27 cellular contexts compared by ENCODE assay signal in genomic region chr14:65344011-65344410, GRCh38.
A peak's percentile ranks its signal among the peaks of the same experiment; 100 is the strongest.
DNase-seq lines count a peak whose midpoint lies in the region; ATAC-seq, FAIRE-seq and TF ChIP-seq lines count a peak whose summit lies in the region.
"Had no signal": no experiment of that assay in that cellular context is flagged by ENCODE, and none has a peak within 500 bp of the region (broad histone marks: within the 10 kb centered on the region; RNA-seq: fewer than 3 reads in every experiment).

No MANE protein-coding gene starts in this region.

- no peak overlapping the region for H3K4me3 ChIP-seq in GM12878
- H3K4me3 ChIP-seq in spleen: no peak overlapping the region
- no peak overlapping the region for H3K4me3 ChIP-seq in WERI-Rb-1 (ENCODE audit: low read depth, low read length)
- no peak overlapping the region for H3K4me3 ChIP-seq in CD8-positive, alpha-beta memory T cell (ENCODE audit: low read length)
- H3K4me3 ChIP-seq: A549; BLaER1 treated with 17β-estradiol and CSF1 and Interleukin-3, amounts not matched to agents 10 nM and 100 nM; PC-9 had no signal

- intact Hi-C loops in GM12878 (cut with micrococcal nuclease; ENCODE audit: unreplicated experiment): no loop called here
- intact Hi-C loops in spleen (cut with DNase I; ENCODE audit: low total_unique reads): no loop called here

- RAD21 ChIA-PET in GM12878 (lab: Charles Lee; ENCODE audit: unreplicated experiment): interaction anchor here (0.9 to 1.5 kb wide), 5 partner anchors 11 to 72 kb away, joined by 3 to 4 read pairs (median 4); no protein-coding TSS in a partner anchor

- peaks cover 0 to 4% (median 0%) of the 10 kb centered on the region in 3 donors for H3K4me1 Mint-ChIP-seq in CD8-positive, alpha-beta memory T cell

- H3K9ac ChIP-seq in GM12878 (ENCODE audit: control insufficient read depth, insufficient read depth, low read length): no peak overlapping the region
- H3K9ac ChIP-seq: BLaER1 treated with 17β-estradiol and CSF1 and Interleukin-3, amounts not matched to agents 10 nM and 100 nM; KMS-11 had no signal

- H3K27ac Mint-ChIP-seq in CD8-positive, alpha-beta memory T cell: no peak overlapping the region
- H3K27ac Mint-ChIP-seq: CD4-positive, alpha-beta T cell had no signal

- SMC1A ChIA-PET in GM12878 (lab: Charles Lee; ENCODE audit: uncharacterized antibody, unreplicated experiment): interaction anchor here (0.7 to 4.7 kb wide), 10 partner anchors 10 to 57 kb away, joined by 3 to 26 read pairs (median 4); no protein-coding TSS in a partner anchor

- peak; percentile 23 for DNase-seq in ELF-1 (ENCODE audit: low read depth, low spot score)
- peak; percentile 52 for DNase-seq in M059J (ENCODE audit: low read depth)
- DNase-seq in GM12878 (ENCODE audit: low read depth, low spot score): no peak
- peak; percentile 89 for DNase-seq in kidney tubule cell (ENCODE audit: low spot score)
- DNase-seq in spleen: no peak
- DNase-seq in WERI-Rb-1: no peak
- DNase-seq in CD8-positive, alpha-beta memory T cell: no peak
- DNase-seq: AML-193; CD4-positive, alpha-beta T cell; COR-L47; EL; GF-D8; IMR-90; NCI-H1092 treated with DMSO at 0.1 percent for 48 hours; NCI-H1436; NCI-H187; NCI-H524 treated with DMSO at 0.1 percent for 48 hours; NCI-H774; NK-92 treated with Interleukin-12 subunit alpha and Interleukin-12 subunit beta, amount 100 ng/mL, for 24 hours; SHP77 treated with DMSO at 0.1 percent for 48 hours had no signal

- BruUV-seq in GM12878 (replicated peaks; lab: Mats Ljungman, UMichigan): no TSS peak

- no peak for TF ChIP-seq RAD21 in GM12878 (IDR thresholded peaks at IDR 0.05; ENCODE audit: insufficient read depth, low read depth, low read length)

- no peak overlapping the region for H3K4me2 ChIP-seq in GM12878 (ENCODE audit: control insufficient read depth, insufficient read depth)
- H3K4me2 ChIP-seq: A549; BLaER1 treated with 17β-estradiol and CSF1 and Interleukin-3, amounts not matched to agents 10 nM and 100 nM; KMS-11; PC-9 had no signal

- in situ Hi-C loops in GM12878 (cut with MboI): no loop called here

- CTCF ChIA-PET in GM12878 (lab: Yijun Ruan, JAX): interaction anchor here (0.6 to 2.2 kb wide), 5 partner anchors 9 to 110 kb away, joined by 3 to 9 read pairs (median 3); no protein-coding TSS in a partner anchor
- CTCF ChIA-PET in CD8-positive, alpha-beta memory T cell (lab: Charles Lee): interaction anchor here (0.6 kb wide), 2 partner anchors 19 to 657 kb away, joined by 3 read pairs; no protein-coding TSS in a partner anchor

- FAIRE-seq in GM12878 (lab: Jason Lieb, UNC): no peak
- FAIRE-seq: A549, GM12892, GM19239 had no signal

- POLR2A ChIA-PET in GM12878 (lab: Charles Lee): no interaction called here
- POLR2A ChIA-PET in CD8-positive, alpha-beta memory T cell (lab: Charles Lee): no interaction called here

- ATAC-seq in GM12878 (no peak), GM21528 (IDR thresholded peaks at IDR 0.05; ENCODE audit: low FRiP score, unreplicated experiment) (no peak)
- ATAC-seq: A549 had no signal

- H3K9me3 ChIP-seq in GM12878 (replicated peaks; ENCODE audit: control insufficient read depth, insufficient read depth, low read length) (no peaks in the 10 kb centered on the region), spleen (no peaks in the 10 kb centered on the region), WERI-Rb-1 (ENCODE audit: severe bottlenecking) (no peaks in the 10 kb centered on the region)
- no peaks in the 10 kb centered on the region for H3K9me3 ChIP-seq in CD8-positive, alpha-beta memory T cell (ENCODE audit: low read length)
- H3K9me3 ChIP-seq: A549; BLaER1 treated with 17β-estradiol and CSF1 and Interleukin-3, amounts not matched to agents 10 nM and 100 nM had no signal

- no peak overlapping the region for H2AFZ ChIP-seq in GM12878 (ENCODE audit: control insufficient read depth, low read depth, low read length)
- H2AFZ ChIP-seq: PC-9 had no signal

- no peak for TF ChIP-seq EP300 in GM12878 (IDR thresholded peaks at IDR 0.05; ENCODE audit: borderline replicate concordance in 1 of 2, control insufficient read depth in 1 of 2, low read depth in 2 of 2, low read length in 2 of 2)

- WGBS in GM12878 (ENCODE audit: insufficient coverage, insufficient replicate concordance, low lambda C conversion rate, missing lambda C conversion rate): 69% methylated on average over 5 of the region's 5 CpGs
- WGBS in spleen, 5 donors: 91 to 98% (median 93%) methylated on average over 5 of the region's 5 CpGs

- no peak overlapping the region for H3K4me3 Mint-ChIP-seq in CD8-positive, alpha-beta memory T cell
- H3K4me3 Mint-ChIP-seq: CD4-positive, alpha-beta T cell had no signal

- H3K27me3 ChIP-seq in GM12878 (replicated peaks in 1 of 2; ENCODE audit: control insufficient read depth in 2 of 2, insufficient read depth in 2 of 2, low read length in 1 of 2): no peaks in the 10 kb centered on the region
- H3K27me3 ChIP-seq in spleen (replicated peaks in 1 of 7): no peaks in the 10 kb centered on the region
- H3K27me3 ChIP-seq in WERI-Rb-1 (ENCODE audit: insufficient read depth, low read depth, severe bottlenecking): no peaks in the 10 kb centered on the region
- H3K27me3 ChIP-seq in CD8-positive, alpha-beta memory T cell (ENCODE audit: insufficient read depth, low read length, poor library complexity, severe bottlenecking): no peaks in the 10 kb centered on the region

- peaks cover 0 to 10% (median 0%) of the 10 kb centered on the region in 3 donors for H3K36me3 Mint-ChIP-seq in CD8-positive, alpha-beta memory T cell

- H4K20me1 ChIP-seq in GM12878 (ENCODE audit: control insufficient read depth, insufficient read depth): no peaks in the 10 kb centered on the region
- H4K20me1 ChIP-seq: BLaER1 treated with 17β-estradiol and CSF1 and Interleukin-3, amounts not matched to agents 10 nM and 100 nM had no signal

- H3K27ac ChIP-seq in GM12878 (ENCODE audit: control insufficient read depth, insufficient read depth) (no peak overlapping the region), spleen (no peak overlapping the region), WERI-Rb-1 (no peak overlapping the region)
- H3K27ac ChIP-seq in CD8-positive, alpha-beta memory T cell (ENCODE audit: low read depth, low read length): no peak overlapping the region
- H3K27ac ChIP-seq: A549; BLaER1 treated with 17β-estradiol and CSF1 and Interleukin-3, amounts not matched to agents 10 nM and 100 nM; KMS-11; PC-9 had no signal

- no peaks in the 10 kb centered on the region for H3K36me3 ChIP-seq in GM12878 (ENCODE audit: control insufficient read depth in 2 of 2, insufficient read depth in 2 of 2, low read length in 1 of 2)
- H3K36me3 ChIP-seq in spleen: no peaks in the 10 kb centered on the region
- no peaks in the 10 kb centered on the region for H3K36me3 ChIP-seq in WERI-Rb-1
- no peaks in the 10 kb centered on the region for H3K36me3 ChIP-seq in CD8-positive, alpha-beta memory T cell (ENCODE audit: insufficient read depth, low read length)
- H3K36me3 ChIP-seq: BLaER1 treated with 17β-estradiol and CSF1 and Interleukin-3, amounts not matched to agents 10 nM and 100 nM had no signal

- no peaks in the 10 kb centered on the region for H3K79me2 ChIP-seq in GM12878 (ENCODE audit: control insufficient read depth, insufficient read depth, low read length)

- H3K27me3 Mint-ChIP-seq in CD8-positive, alpha-beta memory T cell: no peaks in the 10 kb centered on the region
- H3K27me3 Mint-ChIP-seq: CD4-positive, alpha-beta T cell had no signal

- no peaks in the 10 kb centered on the region for H3K9me3 Mint-ChIP-seq in CD8-positive, alpha-beta memory T cell
- H3K9me3 Mint-ChIP-seq: CD4-positive, alpha-beta T cell had no signal

- TF ChIP-seq CTCF in GM12878 (IDR thresholded peaks at IDR 0.05 in 2 of 3, conservative IDR thresholded peaks at IDR 0.05 in 1 of 3; ENCODE audit: control insufficient read depth in 2 of 3, extremely low read depth in 1 of 3, insufficient read depth in 1 of 3, low read depth in 3 of 3, low read length in 3 of 3): no peak
- TF ChIP-seq CTCF in spleen (IDR thresholded peaks at IDR 0.05 in 8 of 11, conservative IDR thresholded peaks at IDR 0.05 in 3 of 11): no peak
- no peak for TF ChIP-seq CTCF in WERI-Rb-1 (IDR thresholded peaks at IDR 0.05; ENCODE audit: low read depth, low read length)

- no peak for TF ChIP-seq POLR2A in GM12878 (IDR thresholded peaks at IDR 0.05; ENCODE audit: low read depth, low read length)
- no peak for TF ChIP-seq POLR2A in spleen (IDR thresholded peaks at IDR 0.05)

- H3K4me1 ChIP-seq in GM12878 (ENCODE audit: control insufficient read depth, insufficient read depth, low read length): no peaks in the 10 kb centered on the region
- peaks cover 0 to 12% (median 8%) of the 10 kb centered on the region in 6 donors for H3K4me1 ChIP-seq in spleen
- no peaks in the 10 kb centered on the region for H3K4me1 ChIP-seq in CD8-positive, alpha-beta memory T cell (ENCODE audit: insufficient read depth, low read length)
- H3K4me1 ChIP-seq: A549 had no signal

TF ChIP-seq in GM12878, 131 proteins besides CTCF, POLR2A, EP300 and RAD21 (continues in another document):
- TF ChIP-seq ATF7 (IDR thresholded peaks at IDR 0.05; ENCODE audit: low read depth): peak; percentile 45; the same call in 1 of the 2 replicates
- TF ChIP-seq RUNX3 (IDR thresholded peaks at IDR 0.05; ENCODE audit: low read length): peak; percentile 27; the same call in 1 of the 2 replicates
- peak; percentile 26; the same call in 1 of the 2 replicates for TF ChIP-seq NFIC (IDR thresholded peaks at IDR 0.05; ENCODE audit: low read depth, low read length)

Comparison
In these comparisons a context has a peak if more than half of its experiments do, and no peak if none do; other contexts are left out.
1. DNase-seq: peak in ELF-1 (single experiment), M059J (single experiment) and kidney tubule cell (single experiment); none in GM12878 (single experiment), spleen (single experiment), WERI-Rb-1 (single experiment) and CD8-positive, alpha-beta memory T cell (0 of 5).